1 cellular context compared by ENCODE assay signal in the genomic region with DNA sequence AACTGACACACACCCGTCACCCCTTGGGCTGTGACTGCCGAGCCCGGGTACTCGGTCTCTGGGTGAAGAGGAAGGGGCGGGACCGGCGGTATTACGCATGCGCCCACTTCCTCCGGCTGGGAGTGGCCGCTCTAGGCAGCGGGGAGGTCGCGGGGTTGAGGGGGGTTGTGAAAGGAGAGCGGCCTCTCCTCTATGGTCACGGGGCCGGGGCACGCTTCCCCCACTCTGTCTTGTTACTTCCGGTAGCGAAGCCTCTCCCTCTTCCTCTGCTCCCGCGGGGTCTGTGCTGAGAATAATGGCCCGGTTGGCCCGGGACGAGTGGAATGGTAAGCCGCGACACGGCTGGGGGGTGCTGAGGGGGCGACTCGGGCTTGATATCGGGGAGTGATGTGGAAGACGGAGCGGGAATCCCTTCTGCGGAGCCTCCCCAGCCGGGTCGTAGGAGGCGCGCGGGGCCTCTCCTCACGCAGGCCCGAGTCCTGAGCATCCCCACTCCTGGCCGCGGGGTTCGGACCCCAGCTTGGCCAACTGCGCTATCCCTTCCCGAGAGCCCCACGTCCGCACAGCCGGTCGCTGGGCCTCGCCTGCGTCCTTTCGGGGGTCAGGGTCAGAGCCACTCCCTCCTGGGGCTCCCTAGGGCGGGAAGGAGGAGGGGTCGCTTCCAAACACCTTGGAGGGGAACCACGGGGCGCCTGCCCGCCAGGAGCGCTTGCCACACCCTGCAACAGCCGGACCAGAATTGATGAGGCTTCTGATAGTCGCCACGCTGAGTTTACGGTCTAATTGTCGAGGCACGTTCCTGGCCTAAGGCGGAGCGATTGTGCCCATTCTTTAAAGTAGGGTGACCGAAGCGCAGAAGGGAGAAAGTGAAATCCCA.
TF ChIP-seq lines count a peak whose summit lies in the region.

A gene with protein sequence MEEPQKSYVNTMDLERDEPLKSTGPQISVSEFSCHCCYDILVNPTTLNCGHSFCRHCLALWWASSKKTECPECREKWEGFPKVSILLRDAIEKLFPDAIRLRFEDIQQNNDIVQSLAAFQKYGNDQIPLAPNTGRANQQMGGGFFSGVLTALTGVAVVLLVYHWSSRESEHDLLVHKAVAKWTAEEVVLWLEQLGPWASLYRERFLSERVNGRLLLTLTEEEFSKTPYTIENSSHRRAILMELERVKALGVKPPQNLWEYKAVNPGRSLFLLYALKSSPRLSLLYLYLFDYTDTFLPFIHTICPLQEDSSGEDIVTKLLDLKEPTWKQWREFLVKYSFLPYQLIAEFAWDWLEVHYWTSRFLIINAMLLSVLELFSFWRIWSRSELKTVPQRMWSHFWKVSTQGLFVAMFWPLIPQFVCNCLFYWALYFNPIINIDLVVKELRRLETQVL (plus strand): TSS at position 259 of the 877 bp plus-strand sequence. CDS start 11,396 bp downstream, outside the sequence.

TF ChIP-seq in HEK293, 187 proteins besides CTCF, POLR2A, EP300 and RAD21 (continued from another document and continues in another):
- TF ChIP-seq, protein P1, sequence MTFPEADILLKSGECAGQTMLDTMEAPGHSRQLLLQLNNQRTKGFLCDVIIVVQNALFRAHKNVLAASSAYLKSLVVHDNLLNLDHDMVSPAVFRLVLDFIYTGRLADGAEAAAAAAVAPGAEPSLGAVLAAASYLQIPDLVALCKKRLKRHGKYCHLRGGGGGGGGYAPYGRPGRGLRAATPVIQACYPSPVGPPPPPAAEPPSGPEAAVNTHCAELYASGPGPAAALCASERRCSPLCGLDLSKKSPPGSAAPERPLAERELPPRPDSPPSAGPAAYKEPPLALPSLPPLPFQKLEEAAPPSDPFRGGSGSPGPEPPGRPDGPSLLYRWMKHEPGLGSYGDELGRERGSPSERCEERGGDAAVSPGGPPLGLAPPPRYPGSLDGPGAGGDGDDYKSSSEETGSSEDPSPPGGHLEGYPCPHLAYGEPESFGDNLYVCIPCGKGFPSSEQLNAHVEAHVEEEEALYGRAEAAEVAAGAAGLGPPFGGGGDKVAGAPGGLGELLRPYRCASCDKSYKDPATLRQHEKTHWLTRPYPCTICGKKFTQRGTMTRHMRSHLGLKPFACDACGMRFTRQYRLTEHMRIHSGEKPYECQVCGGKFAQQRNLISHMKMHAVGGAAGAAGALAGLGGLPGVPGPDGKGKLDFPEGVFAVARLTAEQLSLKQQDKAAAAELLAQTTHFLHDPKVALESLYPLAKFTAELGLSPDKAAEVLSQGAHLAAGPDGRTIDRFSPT (tag by site-specific recombination; IDR thresholded peaks at IDR 0.05), result no peak
- TF ChIP-seq, protein P2, sequence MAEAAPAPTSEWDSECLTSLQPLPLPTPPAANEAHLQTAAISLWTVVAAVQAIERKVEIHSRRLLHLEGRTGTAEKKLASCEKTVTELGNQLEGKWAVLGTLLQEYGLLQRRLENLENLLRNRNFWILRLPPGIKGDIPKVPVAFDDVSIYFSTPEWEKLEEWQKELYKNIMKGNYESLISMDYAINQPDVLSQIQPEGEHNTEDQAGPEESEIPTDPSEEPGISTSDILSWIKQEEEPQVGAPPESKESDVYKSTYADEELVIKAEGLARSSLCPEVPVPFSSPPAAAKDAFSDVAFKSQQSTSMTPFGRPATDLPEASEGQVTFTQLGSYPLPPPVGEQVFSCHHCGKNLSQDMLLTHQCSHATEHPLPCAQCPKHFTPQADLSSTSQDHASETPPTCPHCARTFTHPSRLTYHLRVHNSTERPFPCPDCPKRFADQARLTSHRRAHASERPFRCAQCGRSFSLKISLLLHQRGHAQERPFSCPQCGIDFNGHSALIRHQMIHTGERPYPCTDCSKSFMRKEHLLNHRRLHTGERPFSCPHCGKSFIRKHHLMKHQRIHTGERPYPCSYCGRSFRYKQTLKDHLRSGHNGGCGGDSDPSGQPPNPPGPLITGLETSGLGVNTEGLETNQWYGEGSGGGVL (tag by site-specific recombination; IDR thresholded peaks at IDR 0.05), result peak; percentile 84
- TF ChIP-seq ZEB2 (tag by site-specific recombination; IDR thresholded peaks at IDR 0.05) (peak; percentile 61), ZIC2 (tag by site-specific recombination; IDR thresholded peaks at IDR 0.05) (peak; percentile 92), KLF7 (tag by site-specific recombination; IDR thresholded peaks at IDR 0.05; ENCODE audit: borderline replicate concordance) (peak; percentile 46; the same call in 1 of the 2 replicates), ZFP3 (tag by site-specific recombination; IDR thresholded peaks at IDR 0.05; ENCODE audit: low read depth) (no peak), SP7 (tag by site-specific recombination; IDR thresholded peaks at IDR 0.05) (peak; percentile 55), ZFHX2 (tag by site-specific recombination; conservative IDR thresholded peaks at IDR 0.05) (no peak; the same call in 1 of the 2 replicates), SP2 (tag by site-specific recombination; IDR thresholded peaks at IDR 0.05) (peak; percentile 92), ZNF335 (tag by site-specific recombination; conservative IDR thresholded peaks at IDR 0.05) (peak; percentile 75), YY2 (tag by site-specific recombination; IDR thresholded peaks at IDR 0.05) (no peak), ZNF660 (tag by site-specific recombination; IDR thresholded peaks at IDR 0.05) (peak; percentile 20; the same call in 1 of the 2 replicates), ZNF239 (tag by site-specific recombination; IDR thresholded peaks at IDR 0.05) (no peak), ZNF169 (tag by site-specific recombination; IDR thresholded peaks at IDR 0.05) (no peak), ZNF785 (tag by site-specific recombination; IDR thresholded peaks at IDR 0.05) (no peak), ZNF600 (tag by site-specific recombination; IDR thresholded peaks at IDR 0.05) (peak; percentile 40), ZNF433 (tag by site-specific recombination; IDR thresholded peaks at IDR 0.05; ENCODE audit: low read depth) (no peak), SCRT1 (tag by site-specific recombination; IDR thresholded peaks at IDR 0.05; ENCODE audit: borderline replicate concordance) (no peak), ZNF629 (tag by site-specific recombination; IDR thresholded peaks at IDR 0.05) (peak; percentile 88), HOXA7 (CRISPR knock-in tag; IDR thresholded peaks at IDR 0.05; ENCODE audit: borderline replicate concordance) (no peak), ZNF621 (tag by site-specific recombination; IDR thresholded peaks at IDR 0.05) (no peak), GLIS2 (tag by site-specific recombination; IDR thresholded peaks at IDR 0.05) (peak; percentile 76), ZNF426 (tag by site-specific recombination; IDR thresholded peaks at IDR 0.05) (no peak), ZNF544 (tag by site-specific recombination; IDR thresholded peaks at IDR 0.05) (no peak), ZNF354C (tag by site-specific recombination; IDR thresholded peaks at IDR 0.05; ENCODE audit: borderline replicate concordance, low read depth) (no peak), ZSCAN30 (tag by site-specific recombination; IDR thresholded peaks at IDR 0.05) (no peak), ZBTB17 (tag by site-specific recombination; IDR thresholded peaks at IDR 0.05) (0 out of 2 replicates have a peak, but pooled peaks have one; percentile 2), ZFP37 (tag by site-specific recombination; IDR thresholded peaks at IDR 0.05) (no peak; the same call in 1 of the 2 replicates), ZNF610 (tag by site-specific recombination; IDR thresholded peaks at IDR 0.05; ENCODE audit: borderline replicate concordance) (peak; percentile 11; the same call in 1 of the 2 replicates), ZNF501 (tag by site-specific recombination; IDR thresholded peaks at IDR 0.05) (peak; percentile 15; the same call in 1 of the 2 replicates), KLF8 (tag by site-specific recombination; IDR thresholded peaks at IDR 0.05) (peak; percentile 73; the same call in 1 of the 2 replicates), BCL11B (tag by site-specific recombination; IDR thresholded peaks at IDR 0.05; ENCODE audit: low read depth) (peak; percentile 75; the same call in 1 of the 2 replicates), ZNF366 (tag by site-specific recombination; conservative IDR thresholded peaks at IDR 0.05) (peak; percentile 46), ZNF791 (tag by site-specific recombination; IDR thresholded peaks at IDR 0.05) (no peak)
- TF ChIP-seq, protein P3, sequence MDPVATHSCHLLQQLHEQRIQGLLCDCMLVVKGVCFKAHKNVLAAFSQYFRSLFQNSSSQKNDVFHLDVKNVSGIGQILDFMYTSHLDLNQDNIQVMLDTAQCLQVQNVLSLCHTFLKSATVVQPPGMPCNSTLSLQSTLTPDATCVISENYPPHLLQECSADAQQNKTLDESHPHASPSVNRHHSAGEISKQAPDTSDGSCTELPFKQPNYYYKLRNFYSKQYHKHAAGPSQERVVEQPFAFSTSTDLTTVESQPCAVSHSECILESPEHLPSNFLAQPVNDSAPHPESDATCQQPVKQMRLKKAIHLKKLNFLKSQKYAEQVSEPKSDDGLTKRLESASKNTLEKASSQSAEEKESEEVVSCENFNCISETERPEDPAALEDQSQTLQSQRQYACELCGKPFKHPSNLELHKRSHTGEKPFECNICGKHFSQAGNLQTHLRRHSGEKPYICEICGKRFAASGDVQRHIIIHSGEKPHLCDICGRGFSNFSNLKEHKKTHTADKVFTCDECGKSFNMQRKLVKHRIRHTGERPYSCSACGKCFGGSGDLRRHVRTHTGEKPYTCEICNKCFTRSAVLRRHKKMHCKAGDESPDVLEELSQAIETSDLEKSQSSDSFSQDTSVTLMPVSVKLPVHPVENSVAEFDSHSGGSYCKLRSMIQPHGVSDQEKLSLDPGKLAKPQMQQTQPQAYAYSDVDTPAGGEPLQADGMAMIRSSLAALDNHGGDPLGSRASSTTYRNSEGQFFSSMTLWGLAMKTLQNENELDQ (tag by site-specific recombination; IDR thresholded peaks at IDR 0.05; ENCODE audit: low read depth), result no peak
- TF ChIP-seq, protein P4, sequence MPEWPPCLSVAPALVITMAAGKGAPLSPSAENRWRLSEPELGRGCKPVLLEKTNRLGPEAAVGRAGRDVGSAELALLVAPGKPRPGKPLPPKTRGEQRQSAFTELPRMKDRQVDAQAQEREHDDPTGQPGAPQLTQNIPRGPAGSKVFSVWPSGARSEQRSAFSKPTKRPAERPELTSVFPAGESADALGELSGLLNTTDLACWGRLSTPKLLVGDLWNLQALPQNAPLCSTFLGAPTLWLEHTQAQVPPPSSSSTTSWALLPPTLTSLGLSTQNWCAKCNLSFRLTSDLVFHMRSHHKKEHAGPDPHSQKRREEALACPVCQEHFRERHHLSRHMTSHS (tag by site-specific recombination; IDR thresholded peaks at IDR 0.05), result no peak
- TF ChIP-seq, protein P5, sequence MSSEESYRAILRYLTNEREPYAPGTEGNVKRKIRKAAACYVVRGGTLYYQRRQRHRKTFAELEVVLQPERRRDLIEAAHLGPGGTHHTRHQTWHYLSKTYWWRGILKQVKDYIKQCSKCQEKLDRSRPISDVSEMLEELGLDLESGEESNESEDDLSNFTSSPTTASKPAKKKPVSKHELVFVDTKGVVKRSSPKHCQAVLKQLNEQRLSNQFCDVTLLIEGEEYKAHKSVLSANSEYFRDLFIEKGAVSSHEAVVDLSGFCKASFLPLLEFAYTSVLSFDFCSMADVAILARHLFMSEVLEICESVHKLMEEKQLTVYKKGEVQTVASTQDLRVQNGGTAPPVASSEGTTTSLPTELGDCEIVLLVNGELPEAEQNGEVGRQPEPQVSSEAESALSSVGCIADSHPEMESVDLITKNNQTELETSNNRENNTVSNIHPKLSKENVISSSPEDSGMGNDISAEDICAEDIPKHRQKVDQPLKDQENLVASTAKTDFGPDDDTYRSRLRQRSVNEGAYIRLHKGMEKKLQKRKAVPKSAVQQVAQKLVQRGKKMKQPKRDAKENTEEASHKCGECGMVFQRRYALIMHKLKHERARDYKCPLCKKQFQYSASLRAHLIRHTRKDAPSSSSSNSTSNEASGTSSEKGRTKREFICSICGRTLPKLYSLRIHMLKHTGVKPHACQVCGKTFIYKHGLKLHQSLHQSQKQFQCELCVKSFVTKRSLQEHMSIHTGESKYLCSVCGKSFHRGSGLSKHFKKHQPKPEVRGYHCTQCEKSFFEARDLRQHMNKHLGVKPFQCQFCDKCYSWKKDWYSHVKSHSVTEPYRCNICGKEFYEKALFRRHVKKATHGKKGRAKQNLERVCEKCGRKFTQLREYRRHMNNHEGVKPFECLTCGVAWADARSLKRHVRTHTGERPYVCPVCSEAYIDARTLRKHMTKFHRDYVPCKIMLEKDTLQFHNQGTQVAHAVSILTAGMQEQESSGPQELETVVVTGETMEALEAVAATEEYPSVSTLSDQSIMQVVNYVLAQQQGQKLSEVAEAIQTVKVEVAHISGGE (tag by site-specific recombination; conservative IDR thresholded peaks at IDR 0.05; ENCODE audit: low read depth), result peak; percentile 93
- TF ChIP-seq, protein P6, sequence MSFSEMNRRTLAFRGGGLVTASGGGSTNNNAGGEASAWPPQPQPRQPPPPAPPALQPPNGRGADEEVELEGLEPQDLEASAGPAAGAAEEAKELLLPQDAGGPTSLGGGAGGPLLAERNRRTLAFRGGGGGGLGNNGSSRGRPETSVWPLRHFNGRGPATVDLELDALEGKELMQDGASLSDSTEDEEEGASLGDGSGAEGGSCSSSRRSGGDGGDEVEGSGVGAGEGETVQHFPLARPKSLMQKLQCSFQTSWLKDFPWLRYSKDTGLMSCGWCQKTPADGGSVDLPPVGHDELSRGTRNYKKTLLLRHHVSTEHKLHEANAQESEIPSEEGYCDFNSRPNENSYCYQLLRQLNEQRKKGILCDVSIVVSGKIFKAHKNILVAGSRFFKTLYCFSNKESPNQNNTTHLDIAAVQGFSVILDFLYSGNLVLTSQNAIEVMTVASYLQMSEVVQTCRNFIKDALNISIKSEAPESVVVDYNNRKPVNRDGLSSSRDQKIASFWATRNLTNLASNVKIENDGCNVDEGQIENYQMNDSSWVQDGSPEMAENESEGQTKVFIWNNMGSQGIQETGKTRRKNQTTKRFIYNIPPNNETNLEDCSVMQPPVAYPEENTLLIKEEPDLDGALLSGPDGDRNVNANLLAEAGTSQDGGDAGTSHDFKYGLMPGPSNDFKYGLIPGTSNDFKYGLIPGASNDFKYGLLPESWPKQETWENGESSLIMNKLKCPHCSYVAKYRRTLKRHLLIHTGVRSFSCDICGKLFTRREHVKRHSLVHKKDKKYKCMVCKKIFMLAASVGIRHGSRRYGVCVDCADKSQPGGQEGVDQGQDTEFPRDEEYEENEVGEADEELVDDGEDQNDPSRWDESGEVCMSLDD (tag by site-specific recombination; IDR thresholded peaks at IDR 0.05), result peak; percentile 71; the same call in 1 of the 2 replicates
- TF ChIP-seq, protein P7, sequence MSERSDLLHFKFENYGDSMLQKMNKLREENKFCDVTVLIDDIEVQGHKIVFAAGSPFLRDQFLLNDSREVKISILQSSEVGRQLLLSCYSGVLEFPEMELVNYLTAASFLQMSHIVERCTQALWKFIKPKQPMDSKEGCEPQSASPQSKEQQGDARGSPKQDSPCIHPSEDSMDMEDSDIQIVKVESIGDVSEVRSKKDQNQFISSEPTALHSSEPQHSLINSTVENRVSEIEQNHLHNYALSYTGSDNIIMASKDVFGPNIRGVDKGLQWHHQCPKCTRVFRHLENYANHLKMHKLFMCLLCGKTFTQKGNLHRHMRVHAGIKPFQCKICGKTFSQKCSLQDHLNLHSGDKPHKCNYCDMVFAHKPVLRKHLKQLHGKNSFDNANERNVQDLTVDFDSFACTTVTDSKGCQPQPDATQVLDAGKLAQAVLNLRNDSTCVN (tag by site-specific recombination; optimal IDR thresholded peaks at IDR 0.05), result peak; percentile 63
- TF ChIP-seq, protein P8, sequence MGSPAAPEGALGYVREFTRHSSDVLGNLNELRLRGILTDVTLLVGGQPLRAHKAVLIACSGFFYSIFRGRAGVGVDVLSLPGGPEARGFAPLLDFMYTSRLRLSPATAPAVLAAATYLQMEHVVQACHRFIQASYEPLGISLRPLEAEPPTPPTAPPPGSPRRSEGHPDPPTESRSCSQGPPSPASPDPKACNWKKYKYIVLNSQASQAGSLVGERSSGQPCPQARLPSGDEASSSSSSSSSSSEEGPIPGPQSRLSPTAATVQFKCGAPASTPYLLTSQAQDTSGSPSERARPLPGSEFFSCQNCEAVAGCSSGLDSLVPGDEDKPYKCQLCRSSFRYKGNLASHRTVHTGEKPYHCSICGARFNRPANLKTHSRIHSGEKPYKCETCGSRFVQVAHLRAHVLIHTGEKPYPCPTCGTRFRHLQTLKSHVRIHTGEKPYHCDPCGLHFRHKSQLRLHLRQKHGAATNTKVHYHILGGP (tag by site-specific recombination; IDR thresholded peaks at IDR 0.05), result no peak
